In genomic region chrX:106203315-106203714, GRCh38 we compare ENCODE assay signal across 24 cellular contexts. TPM values are rescaled to one million over a fixed set of nuclear protein-coding genes. Genes with fewer than 3 reads are reported as not detected.
DNase-seq lines count a peak whose midpoint lies in the region; ATAC-seq, FAIRE-seq and TF ChIP-seq lines count a peak whose summit lies in the region.
"Had no signal": no experiment of that assay in that cellular context is flagged by ENCODE, and none has a peak within 500 bp of the region (broad histone marks: within the 10 kb centered on the region; RNA-seq: fewer than 3 reads in every experiment).

No MANE protein-coding gene starts in this region.

- H3K4me3 Mint-ChIP-seq in MCF 10A (ENCODE audit: unreplicated experiment) (no peak overlapping the region), astrocyte (ENCODE audit: unreplicated experiment) (no peak overlapping the region)
- H3K4me3 Mint-ChIP-seq: CD8-positive, alpha-beta memory T cell had no signal

- no peak overlapping the region for H3K27ac Mint-ChIP-seq in MCF 10A (ENCODE audit: low read depth, unreplicated experiment)
- no peak overlapping the region for H3K27ac Mint-ChIP-seq in astrocyte (ENCODE audit: unreplicated experiment)
- H3K27ac Mint-ChIP-seq: CD8-positive, alpha-beta memory T cell had no signal

- H3K27me3 Mint-ChIP-seq in MCF 10A (ENCODE audit: insufficient read depth, unreplicated experiment) (peaks cover 37% of the 10 kb centered on the region), astrocyte (ENCODE audit: low read depth, unreplicated experiment) (no peaks in the 10 kb centered on the region)
- H3K27me3 Mint-ChIP-seq: CD8-positive, alpha-beta memory T cell had no signal

- H2AFZ ChIP-seq in mammary epithelial cell (ENCODE audit: low read depth, low read length) (no peak overlapping the region), astrocyte (ENCODE audit: low read depth, low read length) (no peak overlapping the region)

- H3K79me2 ChIP-seq in mammary epithelial cell (ENCODE audit: insufficient read depth, low read length): no peaks in the 10 kb centered on the region
- H3K79me2 ChIP-seq in astrocyte (ENCODE audit: insufficient read depth, low read length): no peaks in the 10 kb centered on the region

- no peak for ATAC-seq in GM18907 (IDR thresholded peaks at IDR 0.05; ENCODE audit: unreplicated experiment)
- ATAC-seq: Right ventricle myocardium inferior had no signal

- H3K4me1 ChIP-seq in mammary epithelial cell (ENCODE audit: insufficient read depth, low read length) (no peaks in the 10 kb centered on the region), astrocyte (ENCODE audit: insufficient read depth, low read length) (no peaks in the 10 kb centered on the region), spleen (no peaks in the 10 kb centered on the region)
- H3K4me1 ChIP-seq: SJSA1 had no signal

- no peaks in the 10 kb centered on the region for H3K36me3 Mint-ChIP-seq in MCF 10A (ENCODE audit: insufficient read depth, unreplicated experiment)
- H3K36me3 Mint-ChIP-seq in astrocyte (ENCODE audit: low read depth, unreplicated experiment): no peaks in the 10 kb centered on the region
- H3K36me3 Mint-ChIP-seq: CD8-positive, alpha-beta memory T cell had no signal

- TF ChIP-seq CTCF in mammary epithelial cell (conservative IDR thresholded peaks at IDR 0.05 in 1 of 2, IDR thresholded peaks at IDR 0.05 in 1 of 2; ENCODE audit: extremely low read depth in 1 of 2, insufficient read depth in 1 of 2, low read depth in 1 of 2, low read length in 2 of 2) (peak; percentile 15 to 52), MCF 10A (IDR thresholded peaks at IDR 0.05; ENCODE audit: unreplicated experiment) (no peak), astrocyte (IDR thresholded peaks at IDR 0.05; ENCODE audit: insufficient read depth, low read depth, low read length) (no peak), fibroblast of pulmonary artery (IDR thresholded peaks at IDR 0.05; ENCODE audit: low read length, missing control alignments) (peak; percentile 15), spleen (IDR thresholded peaks at IDR 0.05 in 8 of 11, conservative IDR thresholded peaks at IDR 0.05 in 3 of 11) (no peak)

- H3K9ac ChIP-seq in mammary epithelial cell (ENCODE audit: insufficient read depth, low read length): no peak overlapping the region
- no peak overlapping the region for H3K9ac ChIP-seq in astrocyte (ENCODE audit: low read length)

- CTCF ChIA-PET in mammary epithelial cell (lab: Charles Lee; ENCODE audit: low non-redundant PET) (no interaction called here), MCF 10A (lab: Yijun Ruan, JAX) (no interaction called here)

- dilution Hi-C loops in mammary epithelial cell (cut with HindIII; ENCODE audit: low sequenced_read_pairs): no loop called here

- H4K20me1 ChIP-seq in mammary epithelial cell (ENCODE audit: insufficient read depth, low read length): no peaks in the 10 kb centered on the region
- H4K20me1 ChIP-seq in astrocyte (ENCODE audit: insufficient read depth, low read length): no peaks in the 10 kb centered on the region

- no TSS peak for BruUV-seq in mammary epithelial cell (replicated peaks; lab: Mats Ljungman, UMichigan)
- no TSS peak for BruUV-seq in MCF 10A (replicated peaks; lab: Mats Ljungman, UMichigan)

- peak; percentile 99 for FAIRE-seq in astrocyte (lab: Jason Lieb, UNC)
- FAIRE-seq: GM19239 had no signal

- POLR2A ChIA-PET in MCF 10A (lab: Yijun Ruan, JAX): no interaction called here

- TF ChIP-seq POLR2A in spleen (IDR thresholded peaks at IDR 0.05): no peak

- H3K27me3 ChIP-seq in mammary epithelial cell (ENCODE audit: insufficient read depth, low read length): peaks cover 8% of the 10 kb centered on the region
- no peaks in the 10 kb centered on the region for H3K27me3 ChIP-seq in astrocyte (ENCODE audit: insufficient read depth, low read length)
- H3K27me3 ChIP-seq in spleen (replicated peaks in 1 of 7): no peaks in the 10 kb centered on the region
- H3K27me3 ChIP-seq: SJSA1 had no signal

- H3K4me2 ChIP-seq in mammary epithelial cell (ENCODE audit: insufficient read depth, low read depth, low read length): no peak overlapping the region
- no peak overlapping the region for H3K4me2 ChIP-seq in astrocyte (ENCODE audit: low read length)

- H3K27ac ChIP-seq in mammary epithelial cell (ENCODE audit: insufficient read depth, low read depth, low read length): no peak overlapping the region
- no peak overlapping the region for H3K27ac ChIP-seq in astrocyte (ENCODE audit: low read depth, low read length)
- H3K27ac ChIP-seq in spleen: no peak overlapping the region
- H3K27ac ChIP-seq: SJSA1 had no signal

- no peaks in the 10 kb centered on the region for H3K36me3 ChIP-seq in mammary epithelial cell (ENCODE audit: insufficient read depth, low read length)
- no peaks in the 10 kb centered on the region for H3K36me3 ChIP-seq in astrocyte (ENCODE audit: insufficient read depth, low read length)
- H3K36me3 ChIP-seq in spleen: no peaks in the 10 kb centered on the region
- H3K36me3 ChIP-seq: SJSA1 had no signal

- H3K9me3 ChIP-seq in mammary epithelial cell (replicated peaks; ENCODE audit: insufficient read depth, low read length) (no peaks in the 10 kb centered on the region), astrocyte (ENCODE audit: insufficient read depth, low read depth, low read length) (no peaks in the 10 kb centered on the region), spleen (no peaks in the 10 kb centered on the region)
- H3K9me3 ChIP-seq: SJSA1 had no signal

- DNase-seq in mammary epithelial cell: peak; percentile 9
- DNase-seq in MCF 10A (ENCODE audit: unreplicated experiment): no peak
- DNase-seq in astrocyte (ENCODE audit: low read depth): no peak
- DNase-seq in fibroblast of pulmonary artery (ENCODE audit: low read depth): peak; percentile 11
- DNase-seq in spleen: no peak
- DNase-seq in activated T-cell treated with anti-CD3 and anti-CD28 coated beads for 4 hours: no peak
- no peak for DNase-seq in NCI-H446 treated with DMSO at 0.1 percent for 48 hours (lab: John Stamatoyannopoulos, UW)
- DNase-seq: 8988T; C1 segment of cervical spinal cord; CD8-positive, alpha-beta memory T cell; EL; GF-D8; KBM-7; NCI-H1092 treated with DMSO at 0.1 percent for 48 hours; NCI-H1436 treated with DMSO at 0.1 percent for 48 hours; NCI-H1930; NCI-H226; NCI-H524; NCI-H774; NK-92 treated with Interleukin-12 subunit alpha and Interleukin-12 subunit beta, amount 100 ng/mL, for 24 hours had no signal

- H3K4me1 Mint-ChIP-seq in MCF 10A (ENCODE audit: insufficient read depth, unreplicated experiment) (no peaks in the 10 kb centered on the region), astrocyte (ENCODE audit: low read depth, unreplicated experiment) (peaks cover 2% of the 10 kb centered on the region)
- H3K4me1 Mint-ChIP-seq: CD8-positive, alpha-beta memory T cell had no signal

- H3K4me3 ChIP-seq in mammary epithelial cell (replicated peaks in 1 of 3; ENCODE audit: insufficient read depth in 1 of 3, low read depth in 2 of 3, low read length in 3 of 3) (no peak overlapping the region), astrocyte (ENCODE audit: insufficient read depth, low read depth, low read length) (no peak overlapping the region), fibroblast of pulmonary artery (replicated peaks; ENCODE audit: low read depth, low read length) (no peak overlapping the region), spleen (no peak overlapping the region)
- H3K4me3 ChIP-seq: SJSA1 had no signal

- no peaks in the 10 kb centered on the region for H3K9me3 Mint-ChIP-seq in MCF 10A (ENCODE audit: unreplicated experiment)
- no peaks in the 10 kb centered on the region for H3K9me3 Mint-ChIP-seq in astrocyte (ENCODE audit: unreplicated experiment)

- in situ Hi-C loops in mammary epithelial cell (cut with MboI; ENCODE audit: low sequenced_read_pairs in 2 of 2): loop anchor here in 1 of 2 donors (25.0 kb wide), 1 partner anchor 184 kb away; no protein-coding TSS in a partner anchor

- intact Hi-C loops in mammary epithelial cell (cut with micrococcal nuclease) (loop anchor here (10.0 kb wide), 2 partner anchors 131 to 191 kb away; no protein-coding TSS in a partner anchor), MCF 10A (cut with micrococcal nuclease) (no loop called here), spleen (cut with DNase I; ENCODE audit: low total_unique reads) (no loop called here)

RNA-seq across cellular contexts. Expression of gene PWWP3B, which starts 35.2 kb away (rescaled TPM):
- total RNA-seq in mammary epithelial cell: 1 to 10 TPM in 1 of 2 donors, under 1 TPM in 1; 0.12 to 1.2 TPM
- polyA plus RNA-seq in mammary epithelial cell: 0.07 TPM
- polyA minus RNA-seq in mammary epithelial cell: not detected
- 0.10 and 0.26 TPM in 2 replicates for total RNA-seq in MCF 10A (2022)
- total RNA-seq in astrocyte: 3.1 and 3.3 TPM in 2 replicates
- not detected for total RNA-seq in spleen
- polyA plus RNA-seq in spleen: under 1 TPM in 1 of 3 donors, not detected in 2; 0.03 TPM
- total RNA-seq: CD8-positive, alpha-beta memory T cell; SJSA1 had no signal
- polyA plus RNA-seq: CD8-positive, alpha-beta memory T cell had no signal

Comparison
In these comparisons a context has a peak if more than half of its experiments do, and no peak if none do; other contexts are left out.
1. DNase-seq: peak in mammary epithelial cell (single experiment) and fibroblast of pulmonary artery (single experiment); none in MCF 10A (single experiment), astrocyte (single experiment), spleen (single experiment), activated T-cell treated with anti-CD3 and anti-CD28 coated beads for 4 hours (single experiment) and NCI-H446 treated with DMSO at 0.1 percent for 48 hours (single experiment).
2. CTCF ChIP-seq: peak in mammary epithelial cell (2 of 2) and fibroblast of pulmonary artery (single experiment); none in MCF 10A (single experiment), astrocyte (single experiment) and spleen (0 of 11).